8 cellular contexts compared by ENCODE assay signal in genomic region chr2:111429353-111429752, GRCh38.
DNase-seq lines count a peak whose midpoint lies in the region; ATAC-seq and TF ChIP-seq lines count a peak whose summit lies in the region.
"Not testable (repeated sequence)": the region's sequence is repeated elsewhere in the genome, so short reads cannot be mapped to it uniquely, and the experiment has no call there.

No MANE protein-coding gene starts in this region.

- H4K20me1 ChIP-seq in OCI-LY3 (ENCODE audit: insufficient read depth, low read length): peaks cover 39% of the 10 kb centered on the region

- H3K9ac ChIP-seq in OCI-LY3 (ENCODE audit: low read length): not testable (repeated sequence)

- peak overlapping the region; percentile 40 for H3K4me3 Mint-ChIP-seq in activated T-helper 17 cell treated with anti-CD3 and anti-CD28 coated beads, Interleukin-2, amount 50 U/mL, for 72 hours
- peak overlapping the region; percentile 29 for H3K4me3 Mint-ChIP-seq in stimulated activated memory B cell treated with anti-CD40 and anti-IgM and Interleukin-4, amounts not matched to agents 10 μg/mL and 1 μg/mL and 100 μg/mL, for 72 hours

- not testable (repeated sequence) for H3K27ac ChIP-seq in OCI-LY3 (ENCODE audit: low read length); foreskin keratinocyte

- DNase-seq in GM12865 (ENCODE audit: low read depth): peak; percentile 21
- DNase-seq in foreskin keratinocyte: not testable (repeated sequence)

- H3K4me1 ChIP-seq in OCI-LY3 (ENCODE audit: low read length): peaks cover 42% of the 10 kb centered on the region
- H3K4me1 ChIP-seq in foreskin keratinocyte: not testable (repeated sequence)

- TF ChIP-seq CTCF in GM12865 (IDR thresholded peaks at IDR 0.05; ENCODE audit: insufficient read depth, low read depth, low read length, missing control alignments); OCI-LY3 (IDR thresholded peaks at IDR 0.05; ENCODE audit: low read depth, low read length); foreskin keratinocyte (conservative IDR thresholded peaks at IDR 0.05): not testable (repeated sequence)

- not testable (repeated sequence) for H3K9me3 ChIP-seq in OCI-LY3 (ENCODE audit: insufficient read depth, low read length)

- not testable (repeated sequence) for H3K27ac Mint-ChIP-seq in activated T-helper 17 cell treated with anti-CD3 and anti-CD28 coated beads, Interleukin-2, amount 50 U/mL, for 72 hours
- peak overlapping the region; percentile 85 for H3K27ac Mint-ChIP-seq in stimulated activated memory B cell treated with anti-CD40 and anti-IgM and Interleukin-4, amounts not matched to agents 10 μg/mL and 1 μg/mL and 100 μg/mL, for 72 hours

- not testable (repeated sequence) for H3K9me3 Mint-ChIP-seq in activated T-helper 17 cell treated with anti-CD3 and anti-CD28 coated beads, Interleukin-2, amount 50 U/mL, for 72 hours; stimulated activated memory B cell treated with anti-CD40 and anti-IgM and Interleukin-4, amounts not matched to agents 10 μg/mL and 1 μg/mL and 100 μg/mL, for 72 hours

- H3K4me1 Mint-ChIP-seq in activated T-helper 17 cell treated with anti-CD3 and anti-CD28 coated beads, Interleukin-2, amount 50 U/mL, for 72 hours: not testable (repeated sequence)
- H3K4me1 Mint-ChIP-seq in stimulated activated memory B cell treated with anti-CD40 and anti-IgM and Interleukin-4, amounts not matched to agents 10 μg/mL and 1 μg/mL and 100 μg/mL, for 72 hours: peaks cover 38% of the 10 kb centered on the region

- H3K4me2 ChIP-seq in OCI-LY3 (ENCODE audit: low read length): peak overlapping the region; percentile 55

- not testable (repeated sequence) for H3K27me3 Mint-ChIP-seq in activated T-helper 17 cell treated with anti-CD3 and anti-CD28 coated beads, Interleukin-2, amount 50 U/mL, for 72 hours; stimulated activated memory B cell treated with anti-CD40 and anti-IgM and Interleukin-4, amounts not matched to agents 10 μg/mL and 1 μg/mL and 100 μg/mL, for 72 hours

- H3K36me3 ChIP-seq in OCI-LY3 (replicated peaks; ENCODE audit: low read depth, low read length): not testable (repeated sequence)

- H3K79me2 ChIP-seq in OCI-LY3 (ENCODE audit: low read length): not testable (repeated sequence)

- not testable (repeated sequence) for H3K4me3 ChIP-seq in GM12865 (ENCODE audit: low read depth, low read length)
- peak overlapping the region; percentile 24; the same call in 1 of the 2 replicates for H3K4me3 ChIP-seq in OCI-LY3 (ENCODE audit: low read length)

- H3K36me3 Mint-ChIP-seq in activated T-helper 17 cell treated with anti-CD3 and anti-CD28 coated beads, Interleukin-2, amount 50 U/mL, for 72 hours (ENCODE audit: low read depth): peaks cover 12% of the 10 kb centered on the region
- not testable (repeated sequence) for H3K36me3 Mint-ChIP-seq in stimulated activated memory B cell treated with anti-CD40 and anti-IgM and Interleukin-4, amounts not matched to agents 10 μg/mL and 1 μg/mL and 100 μg/mL, for 72 hours

- ATAC-seq in GM19328 (IDR thresholded peaks at IDR 0.05; ENCODE audit: unreplicated experiment) (peak; percentile 39), GM21723 (IDR thresholded peaks at IDR 0.05; ENCODE audit: unreplicated experiment) (peak; percentile 47), HG03066 (IDR thresholded peaks at IDR 0.05; ENCODE audit: low read depth, unreplicated experiment) (peak; percentile 52), foreskin keratinocyte (peak; percentile 31)
- peak; percentile 61 for ATAC-seq in activated T-helper 17 cell treated with anti-CD3 and anti-CD28 coated beads, Interleukin-2, amount 50 U/mL, for 72 hours (replicated peaks)
- ATAC-seq in stimulated activated memory B cell treated with anti-CD40 and anti-IgM and Interleukin-4, amounts not matched to agents 10 μg/mL and 1 μg/mL and 100 μg/mL, for 72 hours: peak; percentile 66

- H3K27me3 ChIP-seq in OCI-LY3 (ENCODE audit: low read depth, low read length); foreskin keratinocyte: not testable (repeated sequence)

- not testable (repeated sequence) for H2AFZ ChIP-seq in OCI-LY3 (ENCODE audit: low read depth, low read length)
